9 cellular contexts compared by ENCODE assay signal in the genomic region with DNA sequence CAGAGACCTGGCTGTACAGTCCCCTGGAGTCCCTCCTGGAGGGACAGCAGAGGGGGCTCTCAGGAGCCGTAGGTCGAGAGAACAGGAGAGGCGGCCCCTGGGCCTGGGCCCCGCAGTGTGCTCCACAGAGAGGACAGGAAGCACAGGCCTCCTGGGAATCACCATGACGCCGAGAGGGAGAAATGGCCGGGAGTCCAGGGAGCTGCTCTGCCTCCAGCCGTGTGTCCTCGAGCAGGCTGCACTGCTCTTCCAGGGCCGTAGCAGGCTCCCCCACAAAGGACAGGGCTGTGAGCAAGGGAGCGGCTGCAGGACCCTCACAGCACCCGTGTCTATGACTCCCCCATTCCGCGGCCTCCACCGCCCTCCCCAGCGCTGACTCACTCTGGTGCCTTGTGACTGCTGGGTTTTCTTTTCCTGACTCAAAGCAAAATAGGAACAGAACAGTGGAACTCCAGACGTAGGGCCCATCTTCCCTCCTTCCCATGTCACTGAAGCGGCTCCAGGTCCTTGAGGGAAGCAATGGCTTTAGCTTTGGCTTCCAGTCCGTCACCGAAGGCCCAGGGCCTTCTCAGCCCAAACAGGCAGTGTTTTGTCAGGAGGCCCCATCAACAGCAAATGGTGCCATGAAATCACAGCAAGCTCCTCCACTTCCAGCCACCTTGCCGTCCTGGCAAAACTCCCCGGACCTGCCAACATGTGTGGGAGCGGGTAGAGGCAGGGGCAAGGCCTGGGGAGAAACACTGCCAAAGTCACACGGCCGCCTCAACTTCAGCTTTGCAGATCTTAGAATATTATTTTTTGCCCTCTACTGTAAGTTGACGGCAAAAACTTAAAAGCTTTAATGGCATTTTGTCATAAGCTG.
DNase-seq lines count a peak whose midpoint lies in the region; ATAC-seq and TF ChIP-seq lines count a peak whose summit lies in the region.
"Had no signal": no experiment of that assay in that cellular context is flagged by ENCODE, and none has a peak within 500 bp of the region (broad histone marks: within the 10 kb centered on the region; RNA-seq: fewer than 3 reads in every experiment).

No MANE protein-coding gene starts in this region.

- DNase-seq in LHCN-M2 (ENCODE audit: low read depth) = peak; percentile 81
- DNase-seq in dorsolateral prefrontal cortex = no peak
- no peak for DNase-seq in memory B cell (ENCODE audit: low spot score in 2 of 2)
- no peak for DNase-seq in NCI-H446 treated with DMSO at 0.1 percent for 48 hours (lab: John Stamatoyannopoulos, UW)
- DNase-seq in SK-N-DZ (ENCODE audit: low spot score) = no peak
- DNase-seq: stimulated activated CD4-positive, alpha-beta T cell treated with anti-CD3 and anti-CD28 coated beads, Interleukin-4, amount 100 ng/mL, for 24 hours had no signal

- no peak overlapping the region for H3K4me3 Mint-ChIP-seq in memory B cell

- no peak overlapping the region for H3K4me3 ChIP-seq in dorsolateral prefrontal cortex
- H3K4me3 ChIP-seq in thymus (ENCODE audit: low read length) = no peak overlapping the region

- no peaks in the 10 kb centered on the region for H3K36me3 ChIP-seq in thymus (ENCODE audit: control insufficient read depth, insufficient read depth)

- no peaks in the 10 kb centered on the region for H3K9me3 ChIP-seq in thymus (ENCODE audit: control insufficient read depth)

- H3K27ac ChIP-seq in dorsolateral prefrontal cortex = peak overlapping the region in 50 of 59 donors; percentile 8 to 81 (median 56)
- peak overlapping the region; percentile 47 for H3K27ac ChIP-seq in thymus (ENCODE audit: low read depth)

- no peaks in the 10 kb centered on the region for H3K36me3 Mint-ChIP-seq in memory B cell

- peaks cover 16% of the 10 kb centered on the region for H3K4me1 Mint-ChIP-seq in memory B cell

- TF ChIP-seq CTCF in dorsolateral prefrontal cortex (IDR thresholded peaks at IDR 0.05 in 54 of 56, conservative IDR thresholded peaks at IDR 0.05 in 2 of 56; ENCODE audit: low read depth in 1 of 56, partially characterized antibody in 56 of 56) = no peak

- H3K9me3 Mint-ChIP-seq in memory B cell = no peaks in the 10 kb centered on the region

- ATAC-seq in memory B cell (ENCODE audit: low read depth) (no peak), GM21576 (IDR thresholded peaks at IDR 0.05; ENCODE audit: unreplicated experiment) (no peak), GM18498 (IDR thresholded peaks at IDR 0.05; ENCODE audit: unreplicated experiment) (no peak)

- H3K4me1 ChIP-seq in thymus (ENCODE audit: control insufficient read depth, insufficient read depth, low read length) = peaks cover 6% of the 10 kb centered on the region

- no peaks in the 10 kb centered on the region for H3K27me3 ChIP-seq in dorsolateral prefrontal cortex
- no peaks in the 10 kb centered on the region for H3K27me3 ChIP-seq in thymus (ENCODE audit: control insufficient read depth, insufficient read depth)

- whole genome bisulfite sequencing in thymus = 94% methylated on average over 26 of the region's 26 CpGs

- H3K27ac Mint-ChIP-seq in memory B cell = peak overlapping the region; percentile 22

- intact Hi-C loops in dorsolateral prefrontal cortex (cut with DNase I) = loop anchor here (5.0 to 10.0 kb wide), 4 partner anchors 60 to 600 kb away; a partner anchor contains a TSS

- no peaks in the 10 kb centered on the region for H3K27me3 Mint-ChIP-seq in memory B cell
